ENCODE assay signal across 17 cellular contexts in genomic region chr7:95001815-95002561, GRCh38.
DNase-seq lines count a peak whose midpoint lies in the region; ATAC-seq and TF ChIP-seq lines count a peak whose summit lies in the region.
"Had no signal": no experiment of that assay in that cellular context is flagged by ENCODE, and none has a peak within 500 bp of the region (broad histone marks: within the 10 kb centered on the region; RNA-seq: fewer than 3 reads in every experiment).

No MANE protein-coding gene starts in this region.

- H3K27ac Mint-ChIP-seq in nephron progenitor cell, result peak overlapping the region; percentile 42
- H3K27ac Mint-ChIP-seq: B cell; CD4-positive, alpha-beta T cell; GM23338 had no signal

- no peak overlapping the region for H3K4me3 Mint-ChIP-seq in nephron progenitor cell
- H3K4me3 Mint-ChIP-seq: B cell; CD4-positive, alpha-beta T cell; GM23338 had no signal

- peak in 2 of 3 experiments; percentile 21 to 71 for DNase-seq in NCI-H1417 (lab: John Stamatoyannopoulos, UW)
- DNase-seq in NCI-H1417 treated with DMSO at 0.1 percent for 48 hours (lab: John Stamatoyannopoulos, UW), result no peak
- no peak for DNase-seq in left lung
- DNase-seq in nephron progenitor cell, result no peak
- DNase-seq in sciatic nerve (ENCODE audit: low spot score), result no peak
- no peak for DNase-seq in hepatic stellate cell (ENCODE audit: low spot score)
- DNase-seq in DMS153 treated with DMSO at 0.1 percent for 48 hours (lab: John Stamatoyannopoulos, UW; ENCODE audit: unreplicated experiment), result no peak
- DNase-seq: C1 segment of cervical spinal cord; CD4-positive, alpha-beta T cell; DMS79 treated with DMSO at 0.1 percent for 48 hours; EL; H7 had no signal

- no peaks in the 10 kb centered on the region for H3K9me3 ChIP-seq in left lung

- peaks cover 62% of the 10 kb centered on the region for H3K4me1 Mint-ChIP-seq in nephron progenitor cell

- TF ChIP-seq CTCF in left lung (IDR thresholded peaks at IDR 0.05), result no peak
- TF ChIP-seq CTCF in nephron progenitor cell (IDR thresholded peaks at IDR 0.05), result no peak

- H3K4me1 ChIP-seq in left lung, result no peaks in the 10 kb centered on the region

- ATAC-seq in left lung (peak; percentile 84), sciatic nerve (no peak), GM19463 (IDR thresholded peaks at IDR 0.05; ENCODE audit: unreplicated experiment) (no peak)
- ATAC-seq: GM23338, HepG2 had no signal

- H3K9me3 Mint-ChIP-seq in nephron progenitor cell, result no peaks in the 10 kb centered on the region
- H3K9me3 Mint-ChIP-seq: CD4-positive, alpha-beta T cell; GM23338 had no signal

- H3K36me3 ChIP-seq in left lung, result no peaks in the 10 kb centered on the region

- H3K36me3 Mint-ChIP-seq in nephron progenitor cell (ENCODE audit: low read depth), result no peaks in the 10 kb centered on the region

- intact Hi-C loops in left lung (cut with DNase I), result no loop called here
- intact Hi-C loops in sciatic nerve (cut with DNase I), result no loop called here

- no peak overlapping the region for H3K4me3 ChIP-seq in left lung
- H3K4me3 ChIP-seq: GM23338 had no signal

- peaks cover 2% of the 10 kb centered on the region for H3K27me3 Mint-ChIP-seq in nephron progenitor cell (ENCODE audit: low read depth, poor library complexity)
- H3K27me3 Mint-ChIP-seq: B cell; CD4-positive, alpha-beta T cell had no signal

- no peaks in the 10 kb centered on the region for H3K27me3 ChIP-seq in left lung

- H3K27ac ChIP-seq in left lung, result peak overlapping the region; percentile 42 to 67
- H3K27ac ChIP-seq: 22Rv1 had no signal

Comparison
In these comparisons a context has a peak if more than half of its experiments do, and no peak if none do; other contexts are left out.
1. DNase-seq: peak in NCI-H1417 (2 of 3); none in NCI-H1417 treated with DMSO at 0.1 percent for 48 hours (single experiment), left lung (0 of 2), nephron progenitor cell (single experiment), sciatic nerve (single experiment), hepatic stellate cell (single experiment) and DMS153 treated with DMSO at 0.1 percent for 48 hours (single experiment).